32 cellular contexts compared by ENCODE assay signal in the genomic region with DNA sequence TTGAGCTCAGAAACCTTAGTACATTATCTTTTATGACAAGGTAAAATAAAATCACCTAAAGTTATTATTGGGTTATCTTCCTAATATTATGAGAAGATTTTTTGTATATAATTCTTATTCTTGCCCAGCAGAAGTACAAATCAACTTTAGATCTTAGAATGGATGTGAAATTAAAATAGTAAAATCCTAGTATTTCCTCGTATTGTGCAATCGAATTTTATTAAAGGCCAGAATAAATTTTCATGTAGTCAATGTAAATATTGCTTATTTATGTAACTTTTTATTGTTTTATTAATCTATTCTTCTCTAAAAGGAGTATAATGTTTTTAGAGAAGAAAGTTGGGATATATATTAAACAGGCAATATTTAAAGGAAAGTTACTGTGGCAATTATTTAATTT. TPM values are rescaled to one million over a fixed set of nuclear protein-coding genes. Genes with fewer than 3 reads are reported as not detected.
"Had no signal": no experiment of that assay in that cellular context is flagged by ENCODE, and none has a peak within 500 bp of the region (broad histone marks: within the 10 kb centered on the region; RNA-seq: fewer than 3 reads in every experiment).

No MANE protein-coding gene starts in this region.

- H3K27ac ChIP-seq: ascending aorta, cardiac muscle cell, PC-9, SJCRH30, SK-N-MC had no signal

- H3K9me3 Mint-ChIP-seq: activated CD4-positive, alpha-beta T cell treated with anti-CD3 and anti-CD28 coated beads, Interleukin-2, amount 10 ng/mL, durations not matched to agents 24 days and 14 days; activated CD8-positive, alpha-beta T cell treated with anti-CD3 and anti-CD28 coated beads for 36 hours; activated naive CD4-positive, alpha-beta T cell treated with anti-CD3 and anti-CD28 coated beads, Interleukin-2, amount 50 U/mL, for 24 hours; activated naive CD8-positive, alpha-beta T cell treated with anti-CD3 and anti-CD28 coated beads, Interleukin-2, amount 10 ng/mL, durations not matched to agents 7 days and 5 days; activated T-cell treated with anti-CD3 and anti-CD28 coated beads, Interleukin-2, amount 50 U/mL, for 72 hours; activated T-helper 17 cell treated with anti-CD3 and anti-CD28 coated beads, Interleukin-2, amount 50 U/mL, for 72 hours; central memory CD8-positive, alpha-beta T cell had no signal

- H3K27me3 ChIP-seq: ascending aorta, cardiac muscle cell, SJCRH30 had no signal

- H3K36me3 ChIP-seq: ascending aorta, cardiac muscle cell had no signal

- H3K4me1 Mint-ChIP-seq: activated CD4-positive, alpha-beta T cell treated with anti-CD3 and anti-CD28 coated beads, Interleukin-2, amount 10 ng/mL, durations not matched to agents 24 days and 14 days had no signal

- H3K4me3 Mint-ChIP-seq: activated CD4-positive, alpha-beta T cell treated with anti-CD3 and anti-CD28 coated beads, Interleukin-2, amount 10 ng/mL, durations not matched to agents 24 days and 14 days; activated CD8-positive, alpha-beta T cell treated with anti-CD3 and anti-CD28 coated beads for 36 hours; activated naive CD4-positive, alpha-beta T cell treated with anti-CD3 and anti-CD28 coated beads, Interleukin-2, amount 50 U/mL, for 24 hours; activated naive CD8-positive, alpha-beta T cell treated with anti-CD3 and anti-CD28 coated beads, Interleukin-2, amount 10 ng/mL, durations not matched to agents 7 days and 5 days; activated T-cell treated with anti-CD3 and anti-CD28 coated beads, Interleukin-2, amount 50 U/mL, for 72 hours; activated T-helper 17 cell treated with anti-CD3 and anti-CD28 coated beads, Interleukin-2, amount 50 U/mL, for 72 hours; central memory CD8-positive, alpha-beta T cell had no signal

- H3K27ac Mint-ChIP-seq: activated CD4-positive, alpha-beta T cell treated with anti-CD3 and anti-CD28 coated beads, Interleukin-2, amount 10 ng/mL, durations not matched to agents 24 days and 14 days; activated CD8-positive, alpha-beta T cell treated with anti-CD3 and anti-CD28 coated beads for 36 hours; activated naive CD4-positive, alpha-beta T cell treated with anti-CD3 and anti-CD28 coated beads, Interleukin-2, amount 50 U/mL, for 24 hours; activated naive CD8-positive, alpha-beta T cell treated with anti-CD3 and anti-CD28 coated beads, Interleukin-2, amount 10 ng/mL, durations not matched to agents 7 days and 5 days; activated T-cell treated with anti-CD3 and anti-CD28 coated beads, Interleukin-2, amount 50 U/mL, for 72 hours; activated T-helper 17 cell treated with anti-CD3 and anti-CD28 coated beads, Interleukin-2, amount 50 U/mL, for 72 hours had no signal

- H3K4me2 ChIP-seq: PC-9 had no signal

- H3K4me1 ChIP-seq: ascending aorta, SJCRH30 had no signal

- DNase-seq: activated CD4-positive, alpha-beta T cell treated with anti-CD3 and anti-CD28 coated beads, Interleukin-2, amount 10 ng/mL, durations not matched to agents 24 days and 14 days; activated CD4-positive, alpha-beta T cell treated with anti-CD3 and anti-CD28 coated beads, Interleukin-2, amount 50 U/mL, for 4 hours; activated CD8-positive, alpha-beta T cell treated with anti-CD3 and anti-CD28 coated beads for 36 hours; activated effector memory CD4-positive, alpha-beta T cell treated with anti-CD3 and anti-CD28 coated beads, Interleukin-2, amount 50 U/mL, for 16 hours; activated naive CD4-positive, alpha-beta T cell treated with Interleukin-2 at 50 U/mL for 16 hours; activated naive CD8-positive, alpha-beta T cell treated with anti-CD3 and anti-CD28 coated beads, Interleukin-2, amount 10 ng/mL, durations not matched to agents 7 days and 5 days; activated T-cell treated with anti-CD3 and anti-CD28 coated beads, Interleukin-2, amount 50 U/mL, for 1 hour; activated T-cell treated with anti-CD3 and anti-CD28 coated beads, Interleukin-2, amount 50 U/mL, for 72 hours; amygdala; Karpas-422; NCI-H1048; NCI-H1105 treated with DMSO at 0.1 percent for 48 hours; NCI-H1436; NCI-H1694; NCI-H1930; NCI-H2081 treated with DMSO at 0.1 percent for 48 hours; NCI-H345; NCI-H524 treated with DMSO at 0.1 percent for 48 hours; PC-9; SHP77; SJCRH30; T1000 had no signal

- H3K9me3 ChIP-seq: ascending aorta, SJCRH30 had no signal

- H3K27me3 Mint-ChIP-seq: activated CD4-positive, alpha-beta T cell treated with anti-CD3 and anti-CD28 coated beads, Interleukin-2, amount 10 ng/mL, durations not matched to agents 24 days and 14 days; activated CD8-positive, alpha-beta T cell treated with anti-CD3 and anti-CD28 coated beads for 36 hours; activated naive CD4-positive, alpha-beta T cell treated with anti-CD3 and anti-CD28 coated beads, Interleukin-2, amount 50 U/mL, for 24 hours; activated naive CD8-positive, alpha-beta T cell treated with anti-CD3 and anti-CD28 coated beads, Interleukin-2, amount 10 ng/mL, durations not matched to agents 7 days and 5 days; activated T-helper 17 cell treated with anti-CD3 and anti-CD28 coated beads, Interleukin-2, amount 50 U/mL, for 72 hours; central memory CD8-positive, alpha-beta T cell had no signal

- H3K4me3 ChIP-seq: ascending aorta, cardiac muscle cell, PC-9, SJCRH30, SK-N-MC had no signal

- H2AFZ ChIP-seq: PC-9 had no signal

- ATAC-seq: activated CD8-positive, alpha-beta T cell treated with anti-CD3 and anti-CD28 coated beads for 36 hours; activated T-cell treated with anti-CD3 and anti-CD28 coated beads, Interleukin-2, amount 50 U/mL, for 72 hours; activated T-helper 17 cell treated with anti-CD3 and anti-CD28 coated beads, Interleukin-2, amount 50 U/mL, for 72 hours had no signal

RNA-seq across cellular contexts. Expression of a gene that starts 42.5 kb away (rescaled TPM):
- total RNA-seq: activated CD4-positive, alpha-beta T cell treated with anti-CD3 and anti-CD28 coated beads, Interleukin-2, amount 10 ng/mL, durations not matched to agents 24 days and 14 days; activated CD8-positive, alpha-beta memory T cell treated with anti-CD3 and anti-CD28 coated beads for 36 hours; activated CD8-positive, alpha-beta T cell treated with anti-CD3 and anti-CD28 coated beads for 36 hours; activated T-cell treated with anti-CD3 and anti-CD28 coated beads, Interleukin-2, amount 50 U/mL, for 72 hours; MCF 10A; PC-9; T-helper 1 cell treated with Interleukin-12 subunit alpha and Interleukin-12 subunit beta and Interleukin-4 antibody, amounts not matched to agents 30 ng/mL and 1 ng/mL, for 36 hours; T-helper 2 cell treated with Interferon-gamma antibody and Interleukin-4, amounts not matched to agents 100 ng/mL and 5 ng/mL, for 36 hours had no signal
